ENCODE assay signal across 25 cellular contexts in genomic region chr20:56347628-56348305, GRCh38. TPM values are rescaled to one million over a fixed set of nuclear protein-coding genes. Genes with fewer than 3 reads are reported as not detected.
DNase-seq lines count a peak whose midpoint lies in the region; ATAC-seq and TF ChIP-seq lines count a peak whose summit lies in the region.
"Had no signal": no experiment of that assay in that cellular context is flagged by ENCODE, and none has a peak within 500 bp of the region (broad histone marks: within the 10 kb centered on the region; RNA-seq: fewer than 3 reads in every experiment).

No MANE protein-coding gene starts in this region.

- H3K36me3 ChIP-seq in HUES48 (ENCODE audit: control insufficient read depth, insufficient read depth, low read length) = no peaks in the 10 kb centered on the region
- no peaks in the 10 kb centered on the region for H3K36me3 ChIP-seq in endodermal cell (ENCODE audit: control insufficient read depth, insufficient read depth, low read length)
- H3K36me3 ChIP-seq in OCI-LY7 (ENCODE audit: insufficient read depth, low read length) = no peaks in the 10 kb centered on the region
- H3K36me3 ChIP-seq: MG63, tibial nerve had no signal

- intact Hi-C loops in OCI-LY7 (cut with micrococcal nuclease; ENCODE audit: unreplicated experiment) = no loop called here

- DNase-seq in endodermal cell (peak; percentile 80), nephron progenitor cell (peak; percentile 41), OCI-LY7 (ENCODE audit: low spot score) (no peak)
- DNase-seq: activated CD4-positive, alpha-beta memory T cell treated with anti-CD3 and anti-CD28 coated beads, Interleukin-2, amount 10 ng/mL, durations not matched to agents 7 days and 5 days; activated naive CD8-positive, alpha-beta T cell treated with anti-CD3 and anti-CD28 coated beads, Interleukin-2, amount 10 ng/mL, durations not matched to agents 7 days and 5 days; cerebellar nuclear complex; DMS79 treated with DMSO at 0.1 percent for 48 hours; head of caudate nucleus; KBM-7; left ventricle myocardium superior; MG63; NCI-H1436 treated with DMSO at 0.1 percent for 48 hours; NCI-H2107; NCI-H510A; PC-9; SHP77 treated with DMSO at 0.1 percent for 48 hours had no signal

- H3K4me1 Mint-ChIP-seq in endodermal cell (peaks cover 34% of the 10 kb centered on the region), nephron progenitor cell (peaks cover 44% of the 10 kb centered on the region)

- H3K27me3 Mint-ChIP-seq in endodermal cell (ENCODE audit: insufficient read depth) (peaks cover 51% of the 10 kb centered on the region), nephron progenitor cell (ENCODE audit: low read depth, poor library complexity) (peaks cover 40% of the 10 kb centered on the region)

- H3K27ac Mint-ChIP-seq in endodermal cell (peak overlapping the region; percentile 56), nephron progenitor cell (peak overlapping the region; percentile 90)
- H3K27ac Mint-ChIP-seq: activated CD4-positive, alpha-beta memory T cell treated with anti-CD3 and anti-CD28 coated beads, Interleukin-2, amount 10 ng/mL, durations not matched to agents 7 days and 5 days; activated naive CD8-positive, alpha-beta T cell treated with anti-CD3 and anti-CD28 coated beads, Interleukin-2, amount 10 ng/mL, durations not matched to agents 7 days and 5 days; natural killer cell treated with Interleukin-12 subunit alpha and Interleukin-12 subunit beta and Interleukin-15 and Interleukin-18, amount 100 ng/mL, for 72 hours had no signal

- H3K9me3 ChIP-seq in HUES48 (ENCODE audit: control insufficient read depth, insufficient read depth, low read length) (no peaks in the 10 kb centered on the region), endodermal cell (ENCODE audit: control insufficient read depth, low read length) (peaks cover 8% of the 10 kb centered on the region), OCI-LY7 (ENCODE audit: low read length) (no peaks in the 10 kb centered on the region)
- H3K9me3 ChIP-seq: MG63, tibial nerve had no signal

- H3K9me3 Mint-ChIP-seq in endodermal cell (peaks cover 15% of the 10 kb centered on the region), nephron progenitor cell (no peaks in the 10 kb centered on the region)
- H3K9me3 Mint-ChIP-seq: activated CD4-positive, alpha-beta memory T cell treated with anti-CD3 and anti-CD28 coated beads, Interleukin-2, amount 10 ng/mL, durations not matched to agents 7 days and 5 days; activated naive CD8-positive, alpha-beta T cell treated with anti-CD3 and anti-CD28 coated beads, Interleukin-2, amount 10 ng/mL, durations not matched to agents 7 days and 5 days; natural killer cell treated with Interleukin-12 subunit alpha and Interleukin-12 subunit beta and Interleukin-15 and Interleukin-18, amount 100 ng/mL, for 72 hours had no signal

- no peaks in the 10 kb centered on the region for H3K79me2 ChIP-seq in OCI-LY7 (ENCODE audit: insufficient read depth, low read depth, low read length)

- H3K4me3 Mint-ChIP-seq in endodermal cell = peak overlapping the region; percentile 35
- H3K4me3 Mint-ChIP-seq in nephron progenitor cell = peak overlapping the region; percentile 73
- H3K4me3 Mint-ChIP-seq: activated CD4-positive, alpha-beta memory T cell treated with anti-CD3 and anti-CD28 coated beads, Interleukin-2, amount 10 ng/mL, durations not matched to agents 7 days and 5 days; activated naive CD8-positive, alpha-beta T cell treated with anti-CD3 and anti-CD28 coated beads, Interleukin-2, amount 10 ng/mL, durations not matched to agents 7 days and 5 days; natural killer cell treated with Interleukin-12 subunit alpha and Interleukin-12 subunit beta and Interleukin-15 and Interleukin-18, amount 100 ng/mL, for 72 hours had no signal

- no peak overlapping the region for H3K9ac ChIP-seq in HUES48 (ENCODE audit: low read depth, low read length)
- H3K9ac ChIP-seq in endodermal cell (ENCODE audit: extremely low read depth, low read length, poor library complexity, severe bottlenecking) = peak overlapping the region; percentile 52

- no peaks in the 10 kb centered on the region for H3K9me2 ChIP-seq in OCI-LY7 (ENCODE audit: insufficient read depth, low read length)

- H3K4me1 ChIP-seq in HUES48 (ENCODE audit: control insufficient read depth, insufficient read depth, low read length) = peaks cover 12% of the 10 kb centered on the region
- H3K4me1 ChIP-seq in endodermal cell (ENCODE audit: control insufficient read depth, insufficient read depth, low read length) = no peaks in the 10 kb centered on the region
- H3K4me1 ChIP-seq in OCI-LY7 (ENCODE audit: insufficient read depth, low read length, poor library complexity, severe bottlenecking) = no peaks in the 10 kb centered on the region

- no peaks in the 10 kb centered on the region for H4K20me1 ChIP-seq in OCI-LY7 (ENCODE audit: insufficient read depth, low read length)

- CTCF ChIA-PET in OCI-LY7 (lab: Charles Lee; ENCODE audit: unreplicated experiment) = no interaction called here

- WGBS in endodermal cell (ENCODE audit: insufficient coverage in 1 of 2, insufficient read length in 1 of 2), 2 experiments = 32 to 46% methylated on average over 8 to 11 of the region's 13 CpGs

- POLR2A ChIA-PET in OCI-LY7 (lab: Charles Lee) = no interaction called here

- H3K4me2 ChIP-seq in OCI-LY7 (ENCODE audit: low read length) = no peak overlapping the region
- H3K4me2 ChIP-seq: PC-9 had no signal

- peaks cover 75% of the 10 kb centered on the region for H3K27me3 ChIP-seq in HUES48 (ENCODE audit: control insufficient read depth, insufficient read depth, low read length)
- H3K27me3 ChIP-seq in endodermal cell (ENCODE audit: control insufficient read depth, insufficient read depth, low read length, poor library complexity, severe bottlenecking) = peaks cover 18% of the 10 kb centered on the region

- H3K27ac ChIP-seq in 22Rv1 (peak overlapping the region; percentile 41), HUES48 (ENCODE audit: low read depth, low read length) (peak overlapping the region; percentile 78), endodermal cell (ENCODE audit: low read depth, low read length) (peak overlapping the region; percentile 29), OCI-LY7 (ENCODE audit: low read depth, low read length, poor library complexity, severe bottlenecking) (no peak overlapping the region)
- H3K27ac ChIP-seq: epithelial cell of prostate, PC-9, tibial nerve had no signal

- H3K4me3 ChIP-seq in HUES48 (ENCODE audit: low read depth, low read length) (peak overlapping the region; percentile 24), endodermal cell (ENCODE audit: low read length) (peak overlapping the region; percentile 62), OCI-LY7 (ENCODE audit: low read depth, low read length, poor library complexity, severe bottlenecking) (no peak overlapping the region)
- H3K4me3 ChIP-seq: MG63, PC-9, tibial nerve had no signal

- BruUV-seq in OCI-LY7 (replicated peaks; lab: Mats Ljungman, UMichigan) = no TSS peak

- no peaks in the 10 kb centered on the region for H3K36me3 Mint-ChIP-seq in endodermal cell (ENCODE audit: low read depth)
- no peaks in the 10 kb centered on the region for H3K36me3 Mint-ChIP-seq in nephron progenitor cell (ENCODE audit: low read depth)
- H3K36me3 Mint-ChIP-seq: activated naive CD8-positive, alpha-beta T cell treated with anti-CD3 and anti-CD28 coated beads, Interleukin-2, amount 10 ng/mL, durations not matched to agents 7 days and 5 days; natural killer cell treated with Interleukin-12 subunit alpha and Interleukin-12 subunit beta and Interleukin-15 and Interleukin-18, amount 100 ng/mL, for 72 hours had no signal

- no peak overlapping the region for H2AFZ ChIP-seq in OCI-LY7 (ENCODE audit: low read length)
- H2AFZ ChIP-seq: PC-9 had no signal

- no peak for ATAC-seq in GM21360 (IDR thresholded peaks at IDR 0.05; ENCODE audit: unreplicated experiment)
- ATAC-seq in HG03025 (IDR thresholded peaks at IDR 0.05; ENCODE audit: low FRiP score, unreplicated experiment) = no peak
- ATAC-seq in HG03521 (IDR thresholded peaks at IDR 0.05; ENCODE audit: unreplicated experiment) = no peak
- ATAC-seq: activated CD4-positive, CD25-positive, alpha-beta regulatory T cell treated with anti-CD3 and anti-CD28 coated beads, Interleukin-2, amount 50 U/mL, for 24 hours; left ventricle myocardium superior; natural killer cell treated with Interleukin-12 subunit alpha and Interleukin-12 subunit beta and Interleukin-15 and Interleukin-18, amount 100 ng/mL, for 72 hours had no signal

- no peak for TF ChIP-seq CTCF in 22Rv1 (IDR thresholded peaks at IDR 0.05)
- no peak for TF ChIP-seq CTCF in endodermal cell (conservative IDR thresholded peaks at IDR 0.05)
- TF ChIP-seq CTCF in nephron progenitor cell (IDR thresholded peaks at IDR 0.05) = no peak
- TF ChIP-seq CTCF in OCI-LY7 (conservative IDR thresholded peaks at IDR 0.05; ENCODE audit: low read length) = no peak

RNA-seq across cellular contexts. Expression of gene FAM210B, which starts 11.0 kb away (rescaled TPM):
- 10 to 100 TPM; 16.8 to 34.1 TPM for total RNA-seq in endodermal cell
- polyA plus RNA-seq in endodermal cell (2013, experiment 1 of 2) = 61.2 TPM
- 62.7 TPM for polyA plus RNA-seq in endodermal cell (2013, experiment 2 of 2)
- total RNA-seq in OCI-LY7 (2014; rRNA removed; shearing (Covaris generic)) = 0.13 and 0.19 TPM in 2 replicates
- total RNA-seq in OCI-LY7 (2022) = 1.1 and 1.3 TPM in 2 replicates

RNA-seq across cellular contexts. Expression of gene AURKA, which starts 44.2 kb away (rescaled TPM):
- total RNA-seq in endodermal cell (10 to 100 TPM; 56.3 to 85.9 TPM), OCI-LY7 (2022) (97.1 and 105 TPM in 2 replicates)
- polyA plus RNA-seq in endodermal cell (2013, experiment 1 of 2) = 64.2 TPM
- polyA plus RNA-seq in endodermal cell (2013, experiment 2 of 2) = 75.5 TPM
- 55.5 and 63.2 TPM in 2 replicates for total RNA-seq in OCI-LY7 (2014; rRNA removed; shearing (Covaris generic))

RNA-seq across cellular contexts. Expression of gene CSTF1, which starts 44.7 kb away (rescaled TPM):
- total RNA-seq in endodermal cell = 10 to 100 TPM; 47.9 to 50.1 TPM
- 45.1 TPM for polyA plus RNA-seq in endodermal cell (2013, experiment 1 of 2)
- polyA plus RNA-seq in endodermal cell (2013, experiment 2 of 2) = 39.7 TPM
- 38.5 and 52.1 TPM in 2 replicates for total RNA-seq in OCI-LY7 (2014; rRNA removed; shearing (Covaris generic))
- total RNA-seq in OCI-LY7 (2022) = 51.6 and 56.0 TPM in 2 replicates

Comparison
In these comparisons a context has a peak if more than half of its experiments do, and no peak if none do; other contexts are left out.
1. RNA of gene FAM210B, which starts 11.0 kb away (total RNA-seq): 16.8 to 34.1 TPM in endodermal cell; 0.13 to 1.3 TPM in OCI-LY7; every median in the first group is over 4 times any median in the second.